27 cellular contexts compared by ENCODE assay signal in the genomic region with DNA sequence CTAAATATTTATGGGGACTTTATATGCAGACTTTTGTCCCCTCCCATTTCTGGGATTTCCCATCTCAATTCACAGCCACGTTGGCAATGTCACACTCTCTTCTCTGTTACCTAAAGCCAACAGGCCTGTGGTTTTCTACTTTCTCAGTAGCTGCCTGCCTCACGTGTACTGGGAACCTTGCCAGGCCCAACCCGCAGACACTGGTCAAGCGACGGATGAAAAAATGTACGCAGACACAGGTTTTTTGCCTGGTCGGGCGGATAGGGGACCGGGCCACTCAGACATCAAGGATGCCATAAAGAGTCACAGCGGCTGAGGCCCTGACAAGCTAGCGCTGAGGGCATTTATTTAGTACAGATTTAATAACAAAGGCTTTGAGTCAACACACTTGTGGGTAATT.
"Had no signal": no experiment of that assay in that cellular context is flagged by ENCODE, and none has a peak within 500 bp of the region (broad histone marks: within the 10 kb centered on the region; RNA-seq: fewer than 3 reads in every experiment).

No MANE protein-coding gene starts in this region.

- H3K36me3 Mint-ChIP-seq: mesothelial cell of epicardium, naive B cell had no signal

- DNase-seq: colonic mucosa; cortex of kidney; effector CD8-positive, alpha-beta T cell; effector memory CD8-positive, alpha-beta T cell; endodermal cell; erythroblast; esophagus squamous epithelium; foreskin fibroblast; foreskin melanocyte; gastrocnemius medialis; glutamatergic neuron; head of caudate nucleus; heart right ventricle; hippocampal formation; left cardiac atrium; left lung; left ventricle myocardium superior; lower lobe of right lung; mesenchymal stem cell; mucosa of descending colon; naive B cell had no signal

- H3K36me3 ChIP-seq: colonic mucosa, esophagus squamous epithelium, gastrocnemius medialis, heart right ventricle, left lung, lower lobe of right lung had no signal

- H3K4me1 ChIP-seq: colonic mucosa, esophagus squamous epithelium, gastrocnemius medialis, heart right ventricle, left lung, lower lobe of right lung had no signal

- H3K4me3 ChIP-seq: colonic mucosa, esophagus squamous epithelium, gastrocnemius medialis, heart right ventricle, left lung, lower lobe of right lung, mucosa of descending colon had no signal

- FAIRE-seq: endometrium, islet of Langerhans, keratinocyte had no signal

- H3K9me3 ChIP-seq: colonic mucosa, gastrocnemius medialis, lower lobe of right lung, mucosa of descending colon had no signal

- H3K4me3 Mint-ChIP-seq: dendritic cell treated with granulocyte-macrophage colony-stimulating factor and Interleukin-4, amounts not matched to agents 40 ng/mL and 50 ng/mL, for 4 days; effector memory CD8-positive, alpha-beta T cell; endodermal cell; mesothelial cell of epicardium; naive B cell had no signal

- H3K27me3 Mint-ChIP-seq: dendritic cell treated with granulocyte-macrophage colony-stimulating factor and Interleukin-4, amounts not matched to agents 40 ng/mL and 50 ng/mL, for 4 days; effector memory CD8-positive, alpha-beta T cell; naive B cell had no signal

- H3K27me3 ChIP-seq: colonic mucosa, esophagus squamous epithelium, gastrocnemius medialis, heart right ventricle, left lung had no signal

- H3K27ac Mint-ChIP-seq: dendritic cell treated with granulocyte-macrophage colony-stimulating factor and Interleukin-4, amounts not matched to agents 40 ng/mL and 50 ng/mL, for 4 days; effector memory CD8-positive, alpha-beta T cell; endodermal cell; mesothelial cell of epicardium; naive B cell had no signal

- H3K4me1 Mint-ChIP-seq: endodermal cell, mesothelial cell of epicardium, naive B cell had no signal

- H3K27ac ChIP-seq: colonic mucosa, epithelial cell of prostate, esophagus squamous epithelium, gastrocnemius medialis, heart right ventricle, left lung, lower lobe of right lung had no signal
